Comparison of ENCODE assay signal across 24 cellular contexts in genomic region chr19:16375157-16375935, GRCh38. TPM values are rescaled to one million over a fixed set of nuclear protein-coding genes. Genes with fewer than 3 reads are reported as not detected.
A peak's percentile ranks its signal among the peaks of the same experiment; 100 is the strongest.
DNase-seq lines count a peak whose midpoint lies in the region; ATAC-seq, FAIRE-seq and TF ChIP-seq lines count a peak whose summit lies in the region.
"Had no signal": no experiment of that assay in that cellular context is flagged by ENCODE, and none has a peak within 500 bp of the region (broad histone marks: within the 10 kb centered on the region; RNA-seq: fewer than 3 reads in every experiment).

No MANE protein-coding gene starts in this region.

- no peaks in the 10 kb centered on the region for H4K20me1 ChIP-seq in HepG2 (ENCODE audit: insufficient read depth, low read length)

- no peaks in the 10 kb centered on the region for H3K9me3 Mint-ChIP-seq in activated CD4-positive, alpha-beta T cell treated with anti-CD3 and anti-CD28 coated beads, Interleukin-2, amount 10 ng/mL, durations not matched to agents 7 days and 5 days
- H3K9me3 Mint-ChIP-seq in naive B cell: no peaks in the 10 kb centered on the region
- H3K9me3 Mint-ChIP-seq: stimulated activated naive CD8-positive, alpha-beta T cell treated with anti-CD3 and anti-CD28 coated beads, Interleukin-15, Interleukin-2, amounts not matched to agents 100 ng/mL and 50 ng/mL, for 24 hours had no signal

- in situ Hi-C loops in HepG2 (cut with HindIII; ENCODE audit: extremely low pct_ligation_motif_present, low pct_unique_long_range_greater_than_20kb): loop anchor here (25.0 kb wide), 1 partner anchor 338 kb away; no protein-coding TSS in a partner anchor

- no TSS peak for BruUV-seq in HepG2 (replicated peaks; lab: Mats Ljungman, UMichigan)

- no peak for TF ChIP-seq POLR2A in HepG2 (IDR thresholded peaks at IDR 0.05; ENCODE audit: insufficient read depth in 1 of 2, low read depth in 2 of 2, low read length in 2 of 2)
- no peak for TF ChIP-seq POLR2A in right lobe of liver (IDR thresholded peaks at IDR 0.05)

- no peak for TF ChIP-seq EP300 in HepG2 (IDR thresholded peaks at IDR 0.05; ENCODE audit: low read depth in 2 of 2, low read length in 2 of 2)
- TF ChIP-seq EP300 in HepG2 (CRISPR knock-in tag; IDR thresholded peaks at IDR 0.05; ENCODE audit: borderline replicate concordance): no peak

- no peaks in the 10 kb centered on the region for H3K79me2 ChIP-seq in HepG2 (ENCODE audit: insufficient read depth, low read length)

- H3K36me3 ChIP-seq in HepG2 (replicated peaks in 1 of 2; ENCODE audit: control insufficient read depth in 1 of 2, insufficient read depth in 2 of 2, low read length in 2 of 2): peaks cover 18 to 52% of the 10 kb centered on the region in 2 experiments
- H3K36me3 ChIP-seq in right lobe of liver: peaks cover 0 to 13% (median under 1%) of the 10 kb centered on the region in 4 donors
- H3K36me3 ChIP-seq: colonic mucosa had no signal

- no peaks in the 10 kb centered on the region for H3K27me3 Mint-ChIP-seq in activated CD4-positive, alpha-beta T cell treated with anti-CD3 and anti-CD28 coated beads, Interleukin-2, amount 10 ng/mL, durations not matched to agents 7 days and 5 days
- no peaks in the 10 kb centered on the region for H3K27me3 Mint-ChIP-seq in naive B cell

- CTCF ChIA-PET in activated CD4-positive, alpha-beta T cell treated with anti-CD3 and anti-CD28 coated beads, Interleukin-2, amount 10 ng/mL, durations not matched to agents 7 days and 5 days (lab: Charles Lee): interaction anchor here (0.8 to 4.3 kb wide), 8 partner anchors 10 to 124 kb away, joined by 3 to 15 read pairs (median 6); no protein-coding TSS in a partner anchor
- CTCF ChIA-PET in HepG2 (lab: Yijun Ruan, JAX; ENCODE audit: low intra/inter-chr PET ratio, low total read pairs): no interaction called here

- H3K4me1 Mint-ChIP-seq in activated CD4-positive, alpha-beta T cell treated with anti-CD3 and anti-CD28 coated beads, Interleukin-2, amount 10 ng/mL, durations not matched to agents 7 days and 5 days: peaks cover 65% of the 10 kb centered on the region
- H3K4me1 Mint-ChIP-seq in naive B cell: peaks cover 33 to 60% (median 45%) of the 10 kb centered on the region in 3 donors

- ATAC-seq in HepG2 (no peak), right lobe of liver (no peak), naive B cell (ENCODE audit: low read depth in 2 of 2) (no peak), HG02938 (IDR thresholded peaks at IDR 0.05; ENCODE audit: unreplicated experiment) (no peak)
- ATAC-seq: activated CD4-positive, alpha-beta T cell treated with anti-CD3 and anti-CD28 coated beads for 36 hours; gastrocnemius medialis; lower lobe of right lung had no signal

- TF ChIP-seq CTCF in HepG2 (CRISPR knock-in tag; IDR thresholded peaks at IDR 0.05): no peak
- no peak for TF ChIP-seq CTCF in right lobe of liver (IDR thresholded peaks at IDR 0.05)

- H3K4me3 ChIP-seq in HepG2 (replicated peaks in 1 of 3; ENCODE audit: insufficient read depth in 1 of 3, low read depth in 2 of 3, low read length in 3 of 3) (no peak overlapping the region), right lobe of liver (no peak overlapping the region)
- H3K4me3 ChIP-seq: adrenal gland, colonic mucosa, esophagus squamous epithelium, gastrocnemius medialis, lower lobe of right lung, tibial nerve had no signal

- H3K9me3 ChIP-seq in HepG2 (ENCODE audit: low read length) (no peaks in the 10 kb centered on the region), right lobe of liver (no peaks in the 10 kb centered on the region)
- H3K9me3 ChIP-seq: adrenal gland, colonic mucosa, esophagus squamous epithelium, gastrocnemius medialis, lower lobe of right lung, tibial nerve had no signal

- H3K4me1 ChIP-seq in HepG2 (ENCODE audit: insufficient read depth, low read length) (peaks cover 31% of the 10 kb centered on the region), right lobe of liver (peaks cover 0 to 33% (median 18%) of the 10 kb centered on the region in 4 donors)

- peaks cover 53% of the 10 kb centered on the region for H3K36me3 Mint-ChIP-seq in activated CD4-positive, alpha-beta T cell treated with anti-CD3 and anti-CD28 coated beads, Interleukin-2, amount 10 ng/mL, durations not matched to agents 7 days and 5 days (ENCODE audit: low read depth)
- H3K36me3 Mint-ChIP-seq in naive B cell: peaks cover 16 to 26% of the 10 kb centered on the region in 2 donors

- H3K9ac ChIP-seq in HepG2 (ENCODE audit: insufficient read depth, low read depth, low read length): no peak overlapping the region

- no peak for DNase-seq in activated CD4-positive, alpha-beta T cell treated with anti-CD3 and anti-CD28 coated beads, Interleukin-2, amount 10 ng/mL, durations not matched to agents 7 days and 5 days
- DNase-seq in activated CD4-positive, alpha-beta T cell treated with anti-CD3 and anti-CD28 coated beads for 4 hours: no peak
- no peak for DNase-seq in HepG2 (ENCODE audit: low spot score)
- DNase-seq in right lobe of liver: no peak
- no peak for DNase-seq in naive B cell
- DNase-seq in NCI-H345 treated with DMSO at 0.1 percent for 48 hours (lab: John Stamatoyannopoulos, UW; ENCODE audit: unreplicated experiment): no peak
- DNase-seq in SHP77 (lab: John Stamatoyannopoulos, UW): no peak
- DNase-seq: 8988T, adrenal gland, brain microvascular endothelial cell, colonic mucosa, esophagus squamous epithelium, gastrocnemius medialis, islet precursor cell, NCI-H1092, NCI-H1930, NCI-H446, occipital lobe, SHP77 treated with DMSO at 0.1 percent for 48 hours had no signal

- no peak overlapping the region for H3K27ac Mint-ChIP-seq in activated CD4-positive, alpha-beta T cell treated with anti-CD3 and anti-CD28 coated beads, Interleukin-2, amount 10 ng/mL, durations not matched to agents 7 days and 5 days
- H3K27ac Mint-ChIP-seq in naive B cell: peak overlapping the region in 3 of 6 donors; percentile 10 to 86 (median 75)
- H3K27ac Mint-ChIP-seq: activated CD4-positive, alpha-beta T cell treated with anti-CD3 and anti-CD28 coated beads for 36 hours; stimulated activated naive CD8-positive, alpha-beta T cell treated with anti-CD3 and anti-CD28 coated beads, Interleukin-15, Interleukin-2, amounts not matched to agents 100 ng/mL and 50 ng/mL, for 24 hours had no signal

- no peak for FAIRE-seq in HepG2 (lab: Jason Lieb, UNC)

- no peak overlapping the region for H3K27ac ChIP-seq in HepG2 (ENCODE audit: extremely low read length, insufficient read depth, low read length)
- no peak overlapping the region for H3K27ac ChIP-seq in right lobe of liver
- H3K27ac ChIP-seq: brain microvascular endothelial cell, colonic mucosa, esophagus squamous epithelium, lower lobe of right lung had no signal

- peak overlapping the region; percentile 32 for H3K4me3 Mint-ChIP-seq in activated CD4-positive, alpha-beta T cell treated with anti-CD3 and anti-CD28 coated beads, Interleukin-2, amount 10 ng/mL, durations not matched to agents 7 days and 5 days
- H3K4me3 Mint-ChIP-seq in naive B cell: peak overlapping the region in 6 of 8 donors; percentile 16 to 78 (median 57)
- H3K4me3 Mint-ChIP-seq: activated CD4-positive, alpha-beta T cell treated with anti-CD3 and anti-CD28 coated beads for 36 hours; stimulated activated naive CD8-positive, alpha-beta T cell treated with anti-CD3 and anti-CD28 coated beads, Interleukin-15, Interleukin-2, amounts not matched to agents 100 ng/mL and 50 ng/mL, for 24 hours had no signal

- no peak overlapping the region for H2AFZ ChIP-seq in HepG2 (ENCODE audit: low read length)

- TF ChIP-seq RAD21 in HepG2 (CRISPR knock-in tag; IDR thresholded peaks at IDR 0.05): no peak

- H3K27me3 ChIP-seq in HepG2 (ENCODE audit: control insufficient read depth in 1 of 2, insufficient read depth in 2 of 2, low read length in 2 of 2) (no peaks in the 10 kb centered on the region), right lobe of liver (no peaks in the 10 kb centered on the region)
- H3K27me3 ChIP-seq: adrenal gland, brain microvascular endothelial cell, colonic mucosa, esophagus squamous epithelium, gastrocnemius medialis, tibial nerve had no signal

- POLR2A ChIA-PET in activated CD4-positive, alpha-beta T cell treated with anti-CD3 and anti-CD28 coated beads, Interleukin-2, amount 10 ng/mL, durations not matched to agents 7 days and 5 days (lab: Charles Lee): interaction anchor here (1.5 to 1.9 kb wide), 3 partner anchors 45 to 51 kb away, joined by 4 to 6 read pairs (median 6); partner anchors contain the start of gene KLF2
- POLR2A ChIA-PET in HepG2 (lab: Yijun Ruan, JAX): no interaction called here

- intact Hi-C loops in HepG2 (cut with micrococcal nuclease; ENCODE audit: unreplicated experiment) (no loop called here), right lobe of liver (cut with DNase I) (no loop called here)

- H3K4me2 ChIP-seq in HepG2 (ENCODE audit: low read depth, low read length): no peak overlapping the region

- 99% methylated on average over 14 of the region's 14 CpGs for WGBS in HepG2 (ENCODE audit: low lambda C conversion rate)
- WGBS in right lobe of liver (ENCODE audit: insufficient coverage, low coverage, low lambda C conversion rate, missing lambda C conversion rate): 86% methylated on average over 8 of the region's 14 CpGs

RNA-seq across cellular contexts. Expression of gene KLF2, which starts 50.7 kb away (rescaled TPM):
- 100 to 1,000 TPM; 253 to 255 TPM for total RNA-seq in activated CD4-positive, alpha-beta T cell treated with anti-CD3 and anti-CD28 coated beads, Interleukin-2, amount 10 ng/mL, durations not matched to agents 7 days and 5 days
- total RNA-seq in HepG2 (2016; rRNA removed; fragmentation: Illumina TruSeq; extraction: Trizol) (not detected in 2 replicates), right lobe of liver (10 to 100 TPM in 1 of 6 experiments, 1 to 10 TPM in 5; 3.7 to 10.1 (median 4.8) TPM)
- total RNA-seq in HepG2 (2016; cell fraction: cytosol; rRNA removed; fragmentation: Illumina TruSeq; extraction: Trizol; ENCODE audit: low read depth): not detected in 2 replicates
- not detected in 2 replicates for total RNA-seq in HepG2 (2016; cell fraction: insoluble cytoplasmic fraction; rRNA removed; fragmentation: Illumina TruSeq; extraction: Trizol)
- not detected in 2 replicates for total RNA-seq in HepG2 (2016; cell fraction: membrane; rRNA removed; fragmentation: Illumina TruSeq; extraction: Trizol)
- total RNA-seq in HepG2 (2016; cell fraction: nucleus; rRNA removed; fragmentation: Illumina TruSeq; extraction: Trizol): not detected in 2 replicates
- polyA plus RNA-seq in HepG2 (2011; rRNA removed) (0.05 TPM in 1 of 2 replicates, not detected in the other), naive B cell (ENCODE audit: low read depth in 6 of 6) (100 to 1,000 TPM; 145 to 413 (median 248) TPM)
- 0.05 TPM in 1 of 2 replicates, not detected in the other for polyA plus RNA-seq in HepG2 (2011; cell fraction: cytosol; rRNA removed)
- polyA plus RNA-seq in HepG2 (2011; cell fraction: nucleus; rRNA removed): 0.16 and 0.23 TPM in 2 replicates
- polyA plus RNA-seq in HepG2 (2012): not detected in 2 replicates
- not detected in 2 replicates for polyA plus RNA-seq in HepG2 (2016; cell fraction: cytosol; fragmentation: Illumina TruSeq; extraction: Trizol; ENCODE audit: low read depth)
- polyA plus RNA-seq in HepG2 (2016; cell fraction: insoluble cytoplasmic fraction; fragmentation: Illumina TruSeq; extraction: Trizol; ENCODE audit: low read depth): not detected in 2 replicates
- 0.27 TPM in 1 of 2 replicates, not detected in the other for polyA plus RNA-seq in HepG2 (2016; cell fraction: membrane; fragmentation: Illumina TruSeq; extraction: Trizol; ENCODE audit: low read depth)
- not detected in 2 replicates for polyA plus RNA-seq in HepG2 (2016; cell fraction: nucleus; fragmentation: Illumina TruSeq; extraction: Trizol; ENCODE audit: insufficient read depth, low read depth)
- 0.16 TPM in 1 of 2 replicates, not detected in the other for polyA minus RNA-seq in HepG2 (2011; rRNA and poly(A)+ RNA removed; ENCODE audit: low replicate concordance)
- polyA minus RNA-seq in HepG2 (2011; cell fraction: cytosol; rRNA and poly(A)+ RNA removed): not detected in 2 replicates
- not detected in 2 replicates for polyA minus RNA-seq in HepG2 (2011; cell fraction: nucleus; rRNA and poly(A)+ RNA removed)

Comparison
In these comparisons a context has a peak if more than half of its experiments do, and no peak if none do; other contexts are left out.
1. RNA of gene KLF2, which starts 50.7 kb away (total RNA-seq): 253 to 255 TPM in activated CD4-positive, alpha-beta T cell treated with anti-CD3 and anti-CD28 coated beads, Interleukin-2, amount 10 ng/mL, durations not matched to agents 7 days and 5 days; 3.7 to 10.1 TPM in right lobe of liver and not detected in HepG2; every median in the first group is over 10 times any median in the second.